ENCODE assay signal across 13 cellular contexts in the genomic region with DNA sequence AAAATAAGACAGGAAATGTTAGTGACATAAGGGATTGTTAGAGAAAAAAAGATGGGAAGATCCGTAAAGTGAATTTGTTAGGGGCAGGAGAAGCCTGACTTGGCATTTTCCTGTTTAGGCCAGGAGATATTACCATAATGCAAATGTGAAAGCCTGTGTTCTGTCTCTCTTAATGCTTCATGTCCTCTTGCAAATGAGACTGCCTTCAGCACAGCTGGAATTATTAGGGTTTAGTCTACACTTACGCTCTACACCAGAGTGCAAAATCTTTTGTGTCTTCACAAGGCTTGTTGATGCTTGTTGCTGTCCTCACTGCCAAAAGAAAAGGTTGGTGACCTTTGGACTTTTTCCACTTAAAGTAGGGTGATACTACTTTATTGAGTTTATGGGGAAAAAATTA.
"Had no signal": no experiment of that assay in that cellular context is flagged by ENCODE, and none has a peak within 500 bp of the region (broad histone marks: within the 10 kb centered on the region; RNA-seq: fewer than 3 reads in every experiment).

No MANE protein-coding gene starts in this region.

- DNase-seq: activated CD4-positive, alpha-beta memory T cell treated with anti-CD3 and anti-CD28 coated beads for 36 hours; activated CD8-positive, alpha-beta memory T cell treated with anti-CD3 and anti-CD28 coated beads, Interleukin-2, amount 10 ng/mL, durations not matched to agents 7 days and 5 days; activated gamma-delta T cell treated with Interleukin-2 at 50 U/mL for 16 hours; activated T-cell treated with anti-CD3 and anti-CD28 coated beads, Interleukin-2, amount 50 U/mL, for 48 hours; dermis blood vessel endothelial cell; heart left ventricle; left cardiac atrium; naive B cell; stimulated activated CD4-positive, alpha-beta T cell treated with anti-CD3 and anti-CD28 coated beads, Interleukin-1b, Interleukin-23, amount 100 ng/mL, for 48 hours; uterus had no signal

- H3K4me1 ChIP-seq: uterus had no signal

- H3K9me3 ChIP-seq: ascending aorta, heart left ventricle, tibial nerve, uterus had no signal

- ATAC-seq: activated CD4-positive, CD25-positive, alpha-beta regulatory T cell treated with anti-CD3 and anti-CD28 coated beads, Interleukin-2, amount 50 U/mL, for 24 hours; activated CD8-positive, alpha-beta memory T cell treated with anti-CD3 and anti-CD28 coated beads, Interleukin-2, amount 10 ng/mL, durations not matched to agents 7 days and 5 days; heart left ventricle; left cardiac atrium had no signal

- H3K27me3 ChIP-seq: ascending aorta, heart left ventricle, tibial nerve, uterus had no signal

- H3K27me3 Mint-ChIP-seq: activated CD4-positive, alpha-beta memory T cell treated with anti-CD3 and anti-CD28 coated beads for 36 hours; activated CD8-positive, alpha-beta memory T cell treated with anti-CD3 and anti-CD28 coated beads, Interleukin-2, amount 10 ng/mL, durations not matched to agents 7 days and 5 days; naive B cell had no signal

- H3K4me3 Mint-ChIP-seq: activated CD4-positive, alpha-beta memory T cell treated with anti-CD3 and anti-CD28 coated beads for 36 hours; activated CD8-positive, alpha-beta memory T cell treated with anti-CD3 and anti-CD28 coated beads, Interleukin-2, amount 10 ng/mL, durations not matched to agents 7 days and 5 days; naive B cell had no signal

- H3K9me3 Mint-ChIP-seq: activated CD4-positive, alpha-beta memory T cell treated with anti-CD3 and anti-CD28 coated beads for 36 hours; naive B cell had no signal

- H3K27ac ChIP-seq: ascending aorta, heart left ventricle, tibial nerve, uterus had no signal

- H3K4me3 ChIP-seq: ascending aorta, heart left ventricle, tibial nerve, uterus had no signal

- H3K36me3 ChIP-seq: uterus had no signal

- H3K27ac Mint-ChIP-seq: activated CD4-positive, alpha-beta memory T cell treated with anti-CD3 and anti-CD28 coated beads for 36 hours had no signal
